Comparison of ENCODE assay signal across 34 cellular contexts in genomic region chr9:18534611-18535010, GRCh38.
DNase-seq lines count a peak whose midpoint lies in the region; ATAC-seq and TF ChIP-seq lines count a peak whose summit lies in the region.
"Had no signal": no experiment of that assay in that cellular context is flagged by ENCODE, and none has a peak within 500 bp of the region (broad histone marks: within the 10 kb centered on the region; RNA-seq: fewer than 3 reads in every experiment).

No MANE protein-coding gene starts in this region.

- H3K27ac Mint-ChIP-seq in chondrocyte (ENCODE audit: unreplicated experiment), result no peak overlapping the region
- no peak overlapping the region for H3K27ac Mint-ChIP-seq in endothelial cell (ENCODE audit: unreplicated experiment)
- H3K27ac Mint-ChIP-seq: B cell; CD14-positive monocyte; CD4-positive, alpha-beta memory T cell; CD4-positive, alpha-beta T cell; CD4-positive, CD25-positive, alpha-beta regulatory T cell; CD8-positive, alpha-beta T cell had no signal

- H3K4me3 ChIP-seq in HEK293 (ENCODE audit: low read depth, low read length), result no peak overlapping the region
- H3K4me3 ChIP-seq: A549; BLaER1; BLaER1 treated with 17β-estradiol and CSF1 and Interleukin-3, amounts not matched to agents 10 nM and 100 nM had no signal

- H3K36me3 Mint-ChIP-seq in chondrocyte (ENCODE audit: low read depth) (peaks cover 13% of the 10 kb centered on the region), endothelial cell (ENCODE audit: low read depth, unreplicated experiment) (peaks cover 25% of the 10 kb centered on the region)
- H3K36me3 Mint-ChIP-seq: CD14-positive monocyte; CD4-positive, CD25-positive, alpha-beta regulatory T cell; CD8-positive, alpha-beta T cell had no signal

- POLR2A ChIA-PET in HEK293 (lab: Yijun Ruan, JAX), result no interaction called here

- H3K27ac ChIP-seq in HEK293 (ENCODE audit: extremely low read depth, low read depth, low read length), result no peak overlapping the region
- H3K27ac ChIP-seq: 22Rv1; A549; BLaER1; BLaER1 treated with 17β-estradiol and CSF1 and Interleukin-3, amounts not matched to agents 10 nM and 100 nM; C4-2B had no signal

- no peaks in the 10 kb centered on the region for H3K4me1 Mint-ChIP-seq in chondrocyte (ENCODE audit: low read depth)
- H3K4me1 Mint-ChIP-seq in endothelial cell (ENCODE audit: unreplicated experiment), result no peaks in the 10 kb centered on the region
- H3K4me1 Mint-ChIP-seq: B cell; CD14-positive monocyte; CD4-positive, alpha-beta memory T cell; CD4-positive, CD25-positive, alpha-beta regulatory T cell; CD8-positive, alpha-beta memory T cell had no signal

- no peak for TF ChIP-seq CTCF in HEK293 (tag by site-specific recombination; IDR thresholded peaks at IDR 0.05)
- no peak for TF ChIP-seq CTCF in chondrocyte (IDR thresholded peaks at IDR 0.05)
- TF ChIP-seq CTCF in endothelial cell (IDR thresholded peaks at IDR 0.05; ENCODE audit: unreplicated experiment), result no peak
- no peak for TF ChIP-seq CTCF in GM20000 (IDR thresholded peaks at IDR 0.05; ENCODE audit: extremely low read depth, missing control alignments)

- peaks cover 18% of the 10 kb centered on the region for H3K9me3 Mint-ChIP-seq in chondrocyte (ENCODE audit: low read depth)
- H3K9me3 Mint-ChIP-seq in endothelial cell (ENCODE audit: unreplicated experiment), result peaks cover 20% of the 10 kb centered on the region

- H3K36me3 ChIP-seq in HEK293 (ENCODE audit: control insufficient read depth in 2 of 2, insufficient read depth in 1 of 2, low read length in 2 of 2), result no peaks in the 10 kb centered on the region
- H3K36me3 ChIP-seq: BE2C, BLaER1 had no signal

- no peaks in the 10 kb centered on the region for H3K4me1 ChIP-seq in HEK293 (ENCODE audit: control insufficient read depth, insufficient read depth, low read length)
- H3K4me1 ChIP-seq: A549; BE2C; BLaER1; BLaER1 treated with 17β-estradiol and CSF1 and Interleukin-3, amounts not matched to agents 10 nM and 100 nM; Caco-2 had no signal

- no peak overlapping the region for H3K4me3 Mint-ChIP-seq in chondrocyte (ENCODE audit: unreplicated experiment)
- peak overlapping the region; percentile 53 for H3K4me3 Mint-ChIP-seq in endothelial cell (ENCODE audit: unreplicated experiment)
- H3K4me3 Mint-ChIP-seq: B cell; CD14-positive monocyte; CD4-positive, alpha-beta memory T cell; CD4-positive, alpha-beta T cell; CD4-positive, CD25-positive, alpha-beta regulatory T cell; CD8-positive, alpha-beta memory T cell; CD8-positive, alpha-beta T cell had no signal

- no peaks in the 10 kb centered on the region for H3K27me3 Mint-ChIP-seq in chondrocyte (ENCODE audit: low read depth)
- H3K27me3 Mint-ChIP-seq in endothelial cell (ENCODE audit: unreplicated experiment), result peaks cover 1% of the 10 kb centered on the region
- H3K27me3 Mint-ChIP-seq: B cell; CD4-positive, alpha-beta memory T cell; CD4-positive, alpha-beta T cell had no signal

- no peaks in the 10 kb centered on the region; the same call in 1 of the 2 replicates for H3K9me3 ChIP-seq in HEK293 (ENCODE audit: control insufficient read depth, insufficient read depth, low read depth, low read length)
- H3K9me3 ChIP-seq: BE2C, Caco-2 had no signal

- CTCF ChIA-PET in HEK293 (lab: Yijun Ruan, JAX), result no interaction called here

- peak; percentile 4 for DNase-seq in DMS53 (lab: John Stamatoyannopoulos, UW)
- no peak for DNase-seq in DMS53 treated with DMSO at 0.1 percent for 48 hours (lab: John Stamatoyannopoulos, UW; ENCODE audit: unreplicated experiment)
- peak; percentile 54 for DNase-seq in chondrocyte (ENCODE audit: low spot score)
- DNase-seq in endothelial cell (ENCODE audit: low spot score), result no peak
- DNase-seq in GM20000 (ENCODE audit: low spot score), result no peak
- no peak for DNase-seq in HuH-7 (ENCODE audit: low spot score)
- DNase-seq: 8988T; ACHN; AML-193; BE2C; C1 segment of cervical spinal cord; Caco-2; Calu3; CD4-positive, alpha-beta memory T cell; CD4-positive, alpha-beta T cell; CD4-positive, CD25-positive, alpha-beta regulatory T cell; CD8-positive, alpha-beta memory T cell; CD8-positive, alpha-beta T cell; COR-L47; DMS 273 treated with DMSO at 0.1 percent for 48 hours; DMS153; DMS79; DMS79 treated with DMSO at 0.1 percent for 48 hours; DND-41; EL had no signal

- no peak for ATAC-seq in GM21786 (IDR thresholded peaks at IDR 0.05; ENCODE audit: unreplicated experiment)
- ATAC-seq: A549; CD8-positive, alpha-beta T cell had no signal

TF ChIP-seq in HEK293, 187 proteins besides CTCF, POLR2A, EP300 and RAD21:
- TF ChIP-seq TRIM28 (IDR thresholded peaks at IDR 0.05; ENCODE audit: borderline replicate concordance, low read length), result peak; percentile 55; the same call in 1 of the 2 replicates
- TF ChIP-seq SETDB1 (IDR thresholded peaks at IDR 0.05; ENCODE audit: insufficient read length, low read length), result peak; percentile 89
- TF ChIP-seq GFI1B (tag by site-specific recombination; IDR thresholded peaks at IDR 0.05), result no peak

Comparison
In these comparisons a context has a peak if more than half of its experiments do, and no peak if none do; other contexts are left out.
1. DNase-seq: peak in DMS53 (single experiment) and chondrocyte (single experiment); none in DMS53 treated with DMSO at 0.1 percent for 48 hours (single experiment), endothelial cell (single experiment), GM20000 (single experiment) and HuH-7 (single experiment).